1 cellular context compared by ENCODE assay signal in the genomic region with DNA sequence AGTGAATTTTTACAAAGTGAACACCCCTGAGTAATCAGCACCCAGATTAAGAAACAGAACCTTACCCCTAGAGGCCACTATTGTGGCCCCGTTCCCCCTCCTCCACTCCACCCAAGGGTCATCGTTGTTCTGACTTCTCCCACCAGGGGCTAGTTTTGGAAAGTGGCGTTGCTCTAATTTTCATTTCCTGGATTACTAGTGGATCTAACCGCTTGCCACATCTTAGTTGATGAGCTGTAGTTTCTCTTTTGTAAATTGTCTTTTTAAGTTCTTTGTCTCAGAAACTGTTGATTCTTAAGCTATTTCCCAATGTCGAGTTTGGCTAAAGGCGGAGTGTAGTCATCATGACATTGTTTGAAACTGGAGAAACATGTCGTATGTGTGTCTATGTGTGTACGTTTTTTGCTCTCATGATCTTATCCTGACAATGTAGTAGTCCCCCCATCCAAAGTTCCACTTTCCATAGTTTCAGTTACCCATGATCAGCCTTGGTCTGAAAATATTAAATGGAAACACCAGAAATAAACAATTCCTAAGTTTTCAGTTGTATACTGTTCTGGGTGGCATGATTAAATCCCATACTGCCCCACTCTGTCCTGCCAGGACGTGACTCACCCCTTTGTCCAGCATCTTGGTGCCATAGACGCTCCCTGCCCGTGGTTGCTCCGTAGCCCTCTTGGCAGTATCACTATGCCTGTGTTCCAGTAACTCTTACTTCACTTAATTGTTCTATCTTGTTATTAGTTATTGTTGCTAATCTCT.
A peak's percentile ranks its signal among the peaks of the same experiment; 100 is the strongest.
TF ChIP-seq lines count a peak whose summit lies in the region.

No MANE protein-coding gene starts in this region.

TF ChIP-seq in K562, 482 proteins besides CTCF, POLR2A, EP300 and RAD21 (continued from another document and continues in another):
- TF ChIP-seq, protein P1, sequence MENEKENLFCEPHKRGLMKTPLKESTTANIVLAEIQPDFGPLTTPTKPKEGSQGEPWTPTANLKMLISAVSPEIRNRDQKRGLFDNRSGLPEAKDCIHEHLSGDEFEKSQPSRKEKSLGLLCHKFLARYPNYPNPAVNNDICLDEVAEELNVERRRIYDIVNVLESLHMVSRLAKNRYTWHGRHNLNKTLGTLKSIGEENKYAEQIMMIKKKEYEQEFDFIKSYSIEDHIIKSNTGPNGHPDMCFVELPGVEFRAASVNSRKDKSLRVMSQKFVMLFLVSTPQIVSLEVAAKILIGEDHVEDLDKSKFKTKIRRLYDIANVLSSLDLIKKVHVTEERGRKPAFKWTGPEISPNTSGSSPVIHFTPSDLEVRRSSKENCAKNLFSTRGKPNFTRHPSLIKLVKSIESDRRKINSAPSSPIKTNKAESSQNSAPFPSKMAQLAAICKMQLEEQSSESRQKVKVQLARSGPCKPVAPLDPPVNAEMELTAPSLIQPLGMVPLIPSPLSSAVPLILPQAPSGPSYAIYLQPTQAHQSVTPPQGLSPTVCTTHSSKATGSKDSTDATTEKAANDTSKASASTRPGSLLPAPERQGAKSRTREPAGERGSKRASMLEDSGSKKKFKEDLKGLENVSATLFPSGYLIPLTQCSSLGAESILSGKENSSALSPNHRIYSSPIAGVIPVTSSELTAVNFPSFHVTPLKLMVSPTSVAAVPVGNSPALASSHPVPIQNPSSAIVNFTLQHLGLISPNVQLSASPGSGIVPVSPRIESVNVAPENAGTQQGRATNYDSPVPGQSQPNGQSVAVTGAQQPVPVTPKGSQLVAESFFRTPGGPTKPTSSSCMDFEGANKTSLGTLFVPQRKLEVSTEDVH (IDR thresholded peaks at IDR 0.05; ENCODE audit: low read depth, partially characterized antibody) = no peak
- TF ChIP-seq FOXJ3 (CRISPR knock-in tag; IDR thresholded peaks at IDR 0.05) = no peak
- TF ChIP-seq ZNF239 (CRISPR knock-in tag; IDR thresholded peaks at IDR 0.05) = no peak
- TF ChIP-seq, protein P2, sequence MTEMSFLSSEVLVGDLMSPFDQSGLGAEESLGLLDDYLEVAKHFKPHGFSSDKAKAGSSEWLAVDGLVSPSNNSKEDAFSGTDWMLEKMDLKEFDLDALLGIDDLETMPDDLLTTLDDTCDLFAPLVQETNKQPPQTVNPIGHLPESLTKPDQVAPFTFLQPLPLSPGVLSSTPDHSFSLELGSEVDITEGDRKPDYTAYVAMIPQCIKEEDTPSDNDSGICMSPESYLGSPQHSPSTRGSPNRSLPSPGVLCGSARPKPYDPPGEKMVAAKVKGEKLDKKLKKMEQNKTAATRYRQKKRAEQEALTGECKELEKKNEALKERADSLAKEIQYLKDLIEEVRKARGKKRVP (CRISPR knock-in tag; IDR thresholded peaks at IDR 0.05) = no peak
- no peak for TF ChIP-seq DIDO1 (tag; IDR thresholded peaks at IDR 0.05; ENCODE audit: low read depth)
- no peak for TF ChIP-seq SMAD3 (CRISPR knock-in tag; conservative IDR thresholded peaks at IDR 0.05)
- TF ChIP-seq ZNF224 (CRISPR knock-in tag; IDR thresholded peaks at IDR 0.05) = no peak
- no peak for TF ChIP-seq NR2C2 (CRISPR knock-in tag; IDR thresholded peaks at IDR 0.05)
- TF ChIP-seq NR2C2 (tag; IDR thresholded peaks at IDR 0.05) = peak; percentile 25; the same call in 1 of the 2 replicates
- TF ChIP-seq IFI16 (CRISPR knock-in tag; IDR thresholded peaks at IDR 0.05) = no peak
- no peak for TF ChIP-seq NEUROD1 (IDR thresholded peaks at IDR 0.05; ENCODE audit: borderline replicate concordance, low read depth, low read length, partially characterized antibody)
- 0 out of 2 replicates have a peak, but pooled peaks have one; percentile 46 for TF ChIP-seq XRCC5 (IDR thresholded peaks at IDR 0.05; ENCODE audit: low read depth, low read length)
- TF ChIP-seq TSC22D4 (tag; IDR thresholded peaks at IDR 0.05) = no peak
- TF ChIP-seq HLTF (IDR thresholded peaks at IDR 0.05) = no peak
- TF ChIP-seq, protein P3, sequence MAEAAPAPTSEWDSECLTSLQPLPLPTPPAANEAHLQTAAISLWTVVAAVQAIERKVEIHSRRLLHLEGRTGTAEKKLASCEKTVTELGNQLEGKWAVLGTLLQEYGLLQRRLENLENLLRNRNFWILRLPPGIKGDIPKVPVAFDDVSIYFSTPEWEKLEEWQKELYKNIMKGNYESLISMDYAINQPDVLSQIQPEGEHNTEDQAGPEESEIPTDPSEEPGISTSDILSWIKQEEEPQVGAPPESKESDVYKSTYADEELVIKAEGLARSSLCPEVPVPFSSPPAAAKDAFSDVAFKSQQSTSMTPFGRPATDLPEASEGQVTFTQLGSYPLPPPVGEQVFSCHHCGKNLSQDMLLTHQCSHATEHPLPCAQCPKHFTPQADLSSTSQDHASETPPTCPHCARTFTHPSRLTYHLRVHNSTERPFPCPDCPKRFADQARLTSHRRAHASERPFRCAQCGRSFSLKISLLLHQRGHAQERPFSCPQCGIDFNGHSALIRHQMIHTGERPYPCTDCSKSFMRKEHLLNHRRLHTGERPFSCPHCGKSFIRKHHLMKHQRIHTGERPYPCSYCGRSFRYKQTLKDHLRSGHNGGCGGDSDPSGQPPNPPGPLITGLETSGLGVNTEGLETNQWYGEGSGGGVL (CRISPR knock-in tag; IDR thresholded peaks at IDR 0.05) = no peak
- TF ChIP-seq ZNF282 (CRISPR knock-in tag; IDR thresholded peaks at IDR 0.05) = no peak
- TF ChIP-seq, protein P4, sequence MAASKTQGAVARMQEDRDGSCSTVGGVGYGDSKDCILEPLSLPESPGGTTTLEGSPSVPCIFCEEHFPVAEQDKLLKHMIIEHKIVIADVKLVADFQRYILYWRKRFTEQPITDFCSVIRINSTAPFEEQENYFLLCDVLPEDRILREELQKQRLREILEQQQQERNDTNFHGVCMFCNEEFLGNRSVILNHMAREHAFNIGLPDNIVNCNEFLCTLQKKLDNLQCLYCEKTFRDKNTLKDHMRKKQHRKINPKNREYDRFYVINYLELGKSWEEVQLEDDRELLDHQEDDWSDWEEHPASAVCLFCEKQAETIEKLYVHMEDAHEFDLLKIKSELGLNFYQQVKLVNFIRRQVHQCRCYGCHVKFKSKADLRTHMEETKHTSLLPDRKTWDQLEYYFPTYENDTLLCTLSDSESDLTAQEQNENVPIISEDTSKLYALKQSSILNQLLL (CRISPR knock-in tag; IDR thresholded peaks at IDR 0.05; ENCODE audit: borderline replicate concordance) = no peak
- TF ChIP-seq MAZ (CRISPR knock-in tag; conservative IDR thresholded peaks at IDR 0.05 in 1 of 2, IDR thresholded peaks at IDR 0.05 in 1 of 2) = 0 out of 4 replicates have a peak, but pooled peaks of 1 of the 2 experiments have one; percentile 49
- no peak for TF ChIP-seq ZNF212 (CRISPR knock-in tag; IDR thresholded peaks at IDR 0.05)
- no peak for TF ChIP-seq ZC3H4 (CRISPR knock-in tag; IDR thresholded peaks at IDR 0.05; ENCODE audit: borderline replicate concordance)
- TF ChIP-seq, protein P5, sequence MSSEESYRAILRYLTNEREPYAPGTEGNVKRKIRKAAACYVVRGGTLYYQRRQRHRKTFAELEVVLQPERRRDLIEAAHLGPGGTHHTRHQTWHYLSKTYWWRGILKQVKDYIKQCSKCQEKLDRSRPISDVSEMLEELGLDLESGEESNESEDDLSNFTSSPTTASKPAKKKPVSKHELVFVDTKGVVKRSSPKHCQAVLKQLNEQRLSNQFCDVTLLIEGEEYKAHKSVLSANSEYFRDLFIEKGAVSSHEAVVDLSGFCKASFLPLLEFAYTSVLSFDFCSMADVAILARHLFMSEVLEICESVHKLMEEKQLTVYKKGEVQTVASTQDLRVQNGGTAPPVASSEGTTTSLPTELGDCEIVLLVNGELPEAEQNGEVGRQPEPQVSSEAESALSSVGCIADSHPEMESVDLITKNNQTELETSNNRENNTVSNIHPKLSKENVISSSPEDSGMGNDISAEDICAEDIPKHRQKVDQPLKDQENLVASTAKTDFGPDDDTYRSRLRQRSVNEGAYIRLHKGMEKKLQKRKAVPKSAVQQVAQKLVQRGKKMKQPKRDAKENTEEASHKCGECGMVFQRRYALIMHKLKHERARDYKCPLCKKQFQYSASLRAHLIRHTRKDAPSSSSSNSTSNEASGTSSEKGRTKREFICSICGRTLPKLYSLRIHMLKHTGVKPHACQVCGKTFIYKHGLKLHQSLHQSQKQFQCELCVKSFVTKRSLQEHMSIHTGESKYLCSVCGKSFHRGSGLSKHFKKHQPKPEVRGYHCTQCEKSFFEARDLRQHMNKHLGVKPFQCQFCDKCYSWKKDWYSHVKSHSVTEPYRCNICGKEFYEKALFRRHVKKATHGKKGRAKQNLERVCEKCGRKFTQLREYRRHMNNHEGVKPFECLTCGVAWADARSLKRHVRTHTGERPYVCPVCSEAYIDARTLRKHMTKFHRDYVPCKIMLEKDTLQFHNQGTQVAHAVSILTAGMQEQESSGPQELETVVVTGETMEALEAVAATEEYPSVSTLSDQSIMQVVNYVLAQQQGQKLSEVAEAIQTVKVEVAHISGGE (CRISPR knock-in tag; IDR thresholded peaks at IDR 0.05) = no peak
- peak in 1 of 2 experiments; percentile 67; a peak in 1 of 3 replicates for TF ChIP-seq CBX3 (IDR thresholded peaks at IDR 0.05; ENCODE audit: borderline replicate concordance in 1 of 2, low read length in 2 of 2)
- TF ChIP-seq NR2C1 (IDR thresholded peaks at IDR 0.05) = 0 out of 2 replicates have a peak, but pooled peaks have one; percentile 32
- 0 out of 2 replicates have a peak, but pooled peaks have one; percentile 20 for TF ChIP-seq NR2C1 (tag; IDR thresholded peaks at IDR 0.05)
- no peak for TF ChIP-seq ARHGAP35 (IDR thresholded peaks at IDR 0.05; ENCODE audit: partially characterized antibody)
- no peak for TF ChIP-seq FIP1L1 (IDR thresholded peaks at IDR 0.05; ENCODE audit: low read depth, low read length, poor library complexity, severe bottlenecking)
- TF ChIP-seq, protein P6, sequence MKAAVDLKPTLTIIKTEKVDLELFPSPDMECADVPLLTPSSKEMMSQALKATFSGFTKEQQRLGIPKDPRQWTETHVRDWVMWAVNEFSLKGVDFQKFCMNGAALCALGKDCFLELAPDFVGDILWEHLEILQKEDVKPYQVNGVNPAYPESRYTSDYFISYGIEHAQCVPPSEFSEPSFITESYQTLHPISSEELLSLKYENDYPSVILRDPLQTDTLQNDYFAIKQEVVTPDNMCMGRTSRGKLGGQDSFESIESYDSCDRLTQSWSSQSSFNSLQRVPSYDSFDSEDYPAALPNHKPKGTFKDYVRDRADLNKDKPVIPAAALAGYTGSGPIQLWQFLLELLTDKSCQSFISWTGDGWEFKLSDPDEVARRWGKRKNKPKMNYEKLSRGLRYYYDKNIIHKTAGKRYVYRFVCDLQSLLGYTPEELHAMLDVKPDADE (conservative IDR thresholded peaks at IDR 0.05; ENCODE audit: control insufficient read depth, low read depth, low read length) = no peak
- TF ChIP-seq, protein P7, sequence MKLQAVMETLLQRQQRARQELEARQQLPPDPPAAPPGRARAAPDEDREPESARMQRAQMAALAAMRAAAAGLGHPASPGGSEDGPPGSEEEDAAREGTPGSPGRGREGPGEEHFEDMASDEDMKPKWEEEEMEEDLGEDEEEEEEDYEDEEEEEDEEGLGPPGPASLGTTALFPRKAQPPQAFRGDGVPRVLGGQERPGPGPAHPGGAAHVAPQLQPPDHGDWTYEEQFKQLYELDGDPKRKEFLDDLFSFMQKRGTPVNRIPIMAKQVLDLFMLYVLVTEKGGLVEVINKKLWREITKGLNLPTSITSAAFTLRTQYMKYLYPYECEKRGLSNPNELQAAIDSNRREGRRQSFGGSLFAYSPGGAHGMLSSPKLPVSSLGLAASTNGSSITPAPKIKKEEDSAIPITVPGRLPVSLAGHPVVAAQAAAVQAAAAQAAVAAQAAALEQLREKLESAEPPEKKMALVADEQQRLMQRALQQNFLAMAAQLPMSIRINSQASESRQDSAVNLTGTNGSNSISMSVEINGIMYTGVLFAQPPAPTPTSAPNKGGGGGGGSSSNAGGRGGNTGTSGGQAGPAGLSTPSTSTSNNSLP (IDR thresholded peaks at IDR 0.05; ENCODE audit: borderline replicate concordance, low read depth, low read length) = peak; percentile 80; the same call in 1 of the 2 replicates
- no peak for TF ChIP-seq DPF2 (IDR thresholded peaks at IDR 0.05)
- TF ChIP-seq, protein P8, sequence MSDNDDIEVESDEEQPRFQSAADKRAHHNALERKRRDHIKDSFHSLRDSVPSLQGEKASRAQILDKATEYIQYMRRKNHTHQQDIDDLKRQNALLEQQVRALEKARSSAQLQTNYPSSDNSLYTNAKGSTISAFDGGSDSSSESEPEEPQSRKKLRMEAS (CRISPR knock-in tag; IDR thresholded peaks at IDR 0.05) = no peak
- TF ChIP-seq, protein P9, sequence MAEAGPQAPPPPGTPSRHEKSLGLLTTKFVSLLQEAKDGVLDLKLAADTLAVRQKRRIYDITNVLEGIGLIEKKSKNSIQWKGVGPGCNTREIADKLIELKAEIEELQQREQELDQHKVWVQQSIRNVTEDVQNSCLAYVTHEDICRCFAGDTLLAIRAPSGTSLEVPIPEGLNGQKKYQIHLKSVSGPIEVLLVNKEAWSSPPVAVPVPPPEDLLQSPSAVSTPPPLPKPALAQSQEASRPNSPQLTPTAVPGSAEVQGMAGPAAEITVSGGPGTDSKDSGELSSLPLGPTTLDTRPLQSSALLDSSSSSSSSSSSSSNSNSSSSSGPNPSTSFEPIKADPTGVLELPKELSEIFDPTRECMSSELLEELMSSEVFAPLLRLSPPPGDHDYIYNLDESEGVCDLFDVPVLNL (CRISPR knock-in tag; IDR thresholded peaks at IDR 0.05; ENCODE audit: low read depth) = no peak
- TF ChIP-seq RNF2 (IDR thresholded peaks at IDR 0.05) = peak; percentile 27; the same call in 1 of the 2 replicates
- TF ChIP-seq HNRNPK (IDR thresholded peaks at IDR 0.05; ENCODE audit: low read depth, low read length, poor library complexity, severe bottlenecking) = no peak
- no peak for TF ChIP-seq FOS (IDR thresholded peaks at IDR 0.05; ENCODE audit: extremely low read depth, insufficient read length)
- TF ChIP-seq ZNF77 (CRISPR knock-in tag; IDR thresholded peaks at IDR 0.05) = no peak
- TF ChIP-seq, protein P10, sequence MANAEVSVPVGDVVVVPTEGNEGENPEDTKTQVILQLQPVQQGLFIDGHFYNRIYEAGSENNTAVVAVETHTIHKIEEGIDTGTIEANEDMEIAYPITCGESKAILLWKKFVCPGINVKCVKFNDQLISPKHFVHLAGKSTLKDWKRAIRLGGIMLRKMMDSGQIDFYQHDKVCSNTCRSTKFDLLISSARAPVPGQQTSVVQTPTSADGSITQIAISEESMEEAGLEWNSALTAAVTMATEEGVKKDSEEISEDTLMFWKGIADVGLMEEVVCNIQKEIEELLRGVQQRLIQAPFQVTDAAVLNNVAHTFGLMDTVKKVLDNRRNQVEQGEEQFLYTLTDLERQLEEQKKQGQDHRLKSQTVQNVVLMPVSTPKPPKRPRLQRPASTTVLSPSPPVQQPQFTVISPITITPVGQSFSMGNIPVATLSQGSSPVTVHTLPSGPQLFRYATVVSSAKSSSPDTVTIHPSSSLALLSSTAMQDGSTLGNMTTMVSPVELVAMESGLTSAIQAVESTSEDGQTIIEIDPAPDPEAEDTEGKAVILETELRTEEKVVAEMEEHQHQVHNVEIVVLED (CRISPR knock-in tag; IDR thresholded peaks at IDR 0.05) = peak; percentile 20; the same call in 1 of the 2 replicates
- no peak for TF ChIP-seq HMGN3 (IDR thresholded peaks at IDR 0.05; ENCODE audit: borderline replicate concordance, extremely low read depth, insufficient read length, low read depth, low read length)
